7 cellular contexts compared by ENCODE assay signal in genomic region chr5:35617060-35617434, GRCh38. TPM values are rescaled to one million over a fixed set of nuclear protein-coding genes. Genes with fewer than 3 reads are reported as not detected.
A peak's percentile ranks its signal among the peaks of the same experiment; 100 is the strongest.
DNase-seq lines count a peak whose midpoint lies in the region; ATAC-seq, FAIRE-seq and TF ChIP-seq lines count a peak whose summit lies in the region.

No MANE protein-coding gene starts in this region.

- H3K27ac Mint-ChIP-seq in HFFc6 = peak overlapping the region; percentile 90
- peak overlapping the region; percentile 92 for H3K27ac Mint-ChIP-seq in activated naive CD8-positive, alpha-beta T cell
- peak overlapping the region; percentile 98 for H3K27ac Mint-ChIP-seq in stimulated activated effector memory CD8-positive, alpha-beta T cell treated with anti-CD3 and anti-CD28 coated beads, Interleukin-12 subunit alpha, Interleukin-12 subunit beta, amount 100 ng/mL, for 72 hours

- TF ChIP-seq CTCF in HFFc6 (IDR thresholded peaks at IDR 0.05) (no peak), kidney (IDR thresholded peaks at IDR 0.05; ENCODE audit: borderline replicate concordance, extremely low read depth, insufficient read depth) (no peak)

- peak overlapping the region; percentile 97 for H3K4me3 Mint-ChIP-seq in HFFc6
- H3K4me3 Mint-ChIP-seq in activated naive CD8-positive, alpha-beta T cell = peak overlapping the region; percentile 93
- H3K4me3 Mint-ChIP-seq in stimulated activated effector memory CD8-positive, alpha-beta T cell treated with anti-CD3 and anti-CD28 coated beads, Interleukin-12 subunit alpha, Interleukin-12 subunit beta, amount 100 ng/mL, for 72 hours = peak overlapping the region; percentile 89

- H3K4me3 ChIP-seq in kidney (ENCODE audit: low read length in 2 of 2) = peak overlapping the region; percentile 79 to 93

- no peaks in the 10 kb centered on the region; the same call in 1 of the 2 replicates for H3K27me3 Mint-ChIP-seq in HFFc6 (ENCODE audit: insufficient read depth)
- no peaks in the 10 kb centered on the region for H3K27me3 Mint-ChIP-seq in activated naive CD8-positive, alpha-beta T cell

- H3K36me3 Mint-ChIP-seq in HFFc6 (ENCODE audit: low read depth) = no peaks in the 10 kb centered on the region
- H3K36me3 Mint-ChIP-seq in activated naive CD8-positive, alpha-beta T cell = peaks cover 9% of the 10 kb centered on the region
- H3K36me3 Mint-ChIP-seq in stimulated activated effector memory CD8-positive, alpha-beta T cell treated with anti-CD3 and anti-CD28 coated beads, Interleukin-12 subunit alpha, Interleukin-12 subunit beta, amount 100 ng/mL, for 72 hours = peaks cover 17% of the 10 kb centered on the region

- DNase-seq in HFFc6 = no peak
- no peak for DNase-seq in kidney
- DNase-seq in stimulated activated effector memory CD8-positive, alpha-beta T cell treated with anti-CD3 and anti-CD28 coated beads, Interleukin-12 subunit alpha, Interleukin-12 subunit beta, amount 100 ng/mL, for 72 hours (ENCODE audit: low spot score in 2 of 2) = no peak
- DNase-seq in CD1c-positive myeloid dendritic cell (ENCODE audit: extremely low spot score) = no peak

- H3K9me3 Mint-ChIP-seq in HFFc6 = peaks cover 7% of the 10 kb centered on the region
- no peaks in the 10 kb centered on the region for H3K9me3 Mint-ChIP-seq in activated naive CD8-positive, alpha-beta T cell (ENCODE audit: low read depth)
- H3K9me3 Mint-ChIP-seq in stimulated activated effector memory CD8-positive, alpha-beta T cell treated with anti-CD3 and anti-CD28 coated beads, Interleukin-12 subunit alpha, Interleukin-12 subunit beta, amount 100 ng/mL, for 72 hours = peaks cover 7% of the 10 kb centered on the region

- no peaks in the 10 kb centered on the region for H3K36me3 ChIP-seq in kidney (ENCODE audit: control insufficient read depth in 1 of 2, insufficient read depth in 2 of 2, low read length in 2 of 2)

- H3K4me1 ChIP-seq in kidney (ENCODE audit: control insufficient read depth in 1 of 2, insufficient read depth in 1 of 2, low read depth in 1 of 2, low read length in 2 of 2) = peaks cover 5 to 6% of the 10 kb centered on the region in 2 donors

- intact Hi-C loops in kidney (cut with DNase I) = no loop called here

- H3K9ac ChIP-seq in kidney (ENCODE audit: low read length in 2 of 2) = no peak overlapping the region

- FAIRE-seq in kidney (lab: Jason Lieb, UNC) = no peak

- no peak for ATAC-seq in stimulated activated effector memory CD8-positive, alpha-beta T cell treated with anti-CD3 and anti-CD28 coated beads, Interleukin-12 subunit alpha, Interleukin-12 subunit beta, amount 100 ng/mL, for 72 hours
- ATAC-seq in GM18498 (IDR thresholded peaks at IDR 0.05; ENCODE audit: unreplicated experiment) = no peak
- no peak for ATAC-seq in HG03432 (IDR thresholded peaks at IDR 0.05; ENCODE audit: unreplicated experiment)

- peaks cover 20% of the 10 kb centered on the region for H3K4me1 Mint-ChIP-seq in HFFc6 (ENCODE audit: low read depth)
- H3K4me1 Mint-ChIP-seq in activated naive CD8-positive, alpha-beta T cell (ENCODE audit: low read depth) = peaks cover 23% of the 10 kb centered on the region
- peaks cover 21% of the 10 kb centered on the region for H3K4me1 Mint-ChIP-seq in stimulated activated effector memory CD8-positive, alpha-beta T cell treated with anti-CD3 and anti-CD28 coated beads, Interleukin-12 subunit alpha, Interleukin-12 subunit beta, amount 100 ng/mL, for 72 hours

- H3K27ac ChIP-seq in kidney (ENCODE audit: low read depth in 2 of 2, low read length in 2 of 2) = no peak overlapping the region

- H3K9me3 ChIP-seq in kidney (ENCODE audit: control insufficient read depth in 1 of 2, low read length in 2 of 2) = no peaks in the 10 kb centered on the region

RNA-seq across cellular contexts. Expression of gene SPEF2, which starts 0.6 kb away (rescaled TPM):
- total RNA-seq in HFFc6 (2021; fragmentation: NEBNext Ultra II Directional; extraction: Animal tissue kit (Norgen Biotek cat#: 25700)) = 1 to 10 TPM; 1.5 to 4.0 (median 2.3) TPM
- total RNA-seq in kidney = 19.1 TPM
- 7.1 TPM for polyA plus RNA-seq in kidney (ENCODE audit: insufficient read depth, low read depth, low replicate concordance)
